ENCODE assay signal across 32 cellular contexts in the genomic region with DNA sequence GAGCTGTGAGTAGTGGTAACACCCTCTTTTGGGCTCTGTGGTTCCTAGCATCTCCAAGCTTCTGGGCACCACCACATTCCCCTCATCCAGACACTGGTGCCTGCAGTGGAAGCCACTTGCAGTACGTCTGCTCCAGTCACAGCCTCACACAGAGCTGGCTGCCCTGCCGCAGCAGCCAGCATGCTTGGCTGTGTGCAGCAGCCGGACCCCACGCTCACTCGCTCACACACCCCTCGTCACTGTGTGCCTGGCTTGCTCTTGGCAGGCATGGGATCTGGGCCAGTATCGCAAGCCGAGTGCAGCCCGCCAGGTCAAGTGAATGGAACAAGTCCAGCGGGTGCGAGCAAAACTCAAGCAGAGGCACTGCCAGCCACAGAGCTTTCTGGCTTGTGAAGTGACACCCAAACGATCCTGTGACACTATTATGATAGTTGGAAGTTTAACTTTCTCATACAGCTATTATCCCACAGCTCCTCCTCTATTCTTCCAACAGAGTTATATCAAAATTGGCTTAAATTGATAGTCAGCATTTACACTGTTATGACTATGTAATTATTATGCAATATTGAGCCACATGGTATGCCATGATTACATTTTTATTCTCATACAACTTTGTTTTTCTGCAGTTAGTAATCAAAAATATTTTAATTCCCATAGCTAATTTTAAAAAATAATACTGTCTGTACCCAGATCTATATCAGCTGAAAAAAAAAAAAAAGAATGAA.
"Had no signal": no experiment of that assay in that cellular context is flagged by ENCODE, and none has a peak within 500 bp of the region (broad histone marks: within the 10 kb centered on the region; RNA-seq: fewer than 3 reads in every experiment).

No MANE protein-coding gene starts in this region.

- H3K36me3 Mint-ChIP-seq: activated naive CD8-positive, alpha-beta T cell; immature natural killer cell; naive B cell had no signal

- H3K9me3 Mint-ChIP-seq: effector memory CD8-positive, alpha-beta T cell had no signal

- H3K9ac ChIP-seq: parathyroid adenoma had no signal

- H3K27me3 ChIP-seq: body of pancreas, heart left ventricle, testis, transverse colon had no signal

- DNase-seq: activated CD4-positive, alpha-beta T cell treated with anti-CD3 and anti-CD28 coated beads for 4 hours; activated CD4-positive, alpha-beta T cell treated with anti-CD3 and anti-CD28 coated beads, Interleukin-2, amount 50 U/mL, for 4 hours; activated effector memory CD4-positive, alpha-beta T cell treated with Interleukin-2 at 50 U/mL for 16 hours; activated naive CD4-positive, alpha-beta T cell treated with Interleukin-2 at 50 U/mL for 16 hours; aorta; body of pancreas; cerebellar nuclear complex; dorsolateral prefrontal cortex; effector memory CD8-positive, alpha-beta T cell; foreskin fibroblast; hypothalamus; immature natural killer cell; kidney; left colon; mammary epithelial cell; naive B cell; nephron progenitor cell; nucleus accumbens; psoas muscle; stimulated activated CD4-positive, alpha-beta T cell treated with anti-CD3 and anti-CD28 coated beads, Interleukin-1b, Interleukin-23, amount 100 ng/mL, for 48 hours; stimulated activated naive CD4-positive, alpha-beta T cell; testis; transverse colon had no signal

- H3K27ac Mint-ChIP-seq: activated naive CD8-positive, alpha-beta T cell; effector memory CD8-positive, alpha-beta T cell; immature natural killer cell; naive B cell; nephron progenitor cell had no signal

- H3K9me3 ChIP-seq: testis, transverse colon had no signal

- H3K36me3 ChIP-seq: heart left ventricle, transverse colon had no signal

- H3K27ac ChIP-seq: body of pancreas, coronary artery, dorsolateral prefrontal cortex, heart left ventricle, parathyroid adenoma, psoas muscle, testis, transverse colon, VCaP had no signal

- H3K79me2 ChIP-seq: parathyroid adenoma had no signal

- FAIRE-seq: endothelial cell of umbilical vein, kidney, TTC549, urothelium cell line had no signal

- ATAC-seq: body of pancreas; effector memory CD8-positive, alpha-beta T cell; psoas muscle had no signal

- H2AFZ ChIP-seq: parathyroid adenoma had no signal

- H3K4me3 Mint-ChIP-seq: activated naive CD8-positive, alpha-beta T cell; effector memory CD8-positive, alpha-beta T cell; immature natural killer cell; naive B cell; nephron progenitor cell had no signal

- H3K4me2 ChIP-seq: smooth muscle cell had no signal

- H3K4me3 ChIP-seq: body of pancreas, coronary artery, dorsolateral prefrontal cortex, heart left ventricle, psoas muscle, smooth muscle cell, testis, transverse colon had no signal

- H3K4me1 ChIP-seq: body of pancreas, heart left ventricle, parathyroid adenoma, psoas muscle, testis, transverse colon had no signal

- H3K4me1 Mint-ChIP-seq: immature natural killer cell, naive B cell, nephron progenitor cell had no signal
